ENCODE assay signal across 6 cellular contexts in genomic region chr19:5854121-5854520, GRCh38. TPM values are rescaled to one million over a fixed set of nuclear protein-coding genes. Genes with fewer than 3 reads are reported as not detected.
"Had no signal": no experiment of that assay in that cellular context is flagged by ENCODE, and none has a peak within 500 bp of the region (broad histone marks: within the 10 kb centered on the region; RNA-seq: fewer than 3 reads in every experiment).

No MANE protein-coding gene starts in this region.

RNA-seq across cellular contexts. Expression of gene FUT3, which starts 2.9 kb away (rescaled TPM):
- total RNA-seq: GM23338, H9, IMR-90 had no signal
- polyA plus RNA-seq: IMR-90, K562 had no signal

RNA-seq across cellular contexts. Expression of gene FUT6, which starts 14.6 kb away (rescaled TPM):
- total RNA-seq: GM23338, H1, HT-29, IMR-90, K562 had no signal
- polyA plus RNA-seq: GM23338, H1, IMR-90 had no signal

RNA-seq across cellular contexts. Expression of gene FUT5, which starts 16.2 kb away (rescaled TPM):
- total RNA-seq: GM23338, H1, H9, HT-29, IMR-90, K562 had no signal
- polyA plus RNA-seq: GM23338, H1, IMR-90, K562 had no signal

RNA-seq across cellular contexts. Expression of gene NRTN, which starts 49.3 kb away (rescaled TPM):
- total RNA-seq: HT-29 had no signal
